Comparison of ENCODE assay signal across 8 cellular contexts in the genomic region with DNA sequence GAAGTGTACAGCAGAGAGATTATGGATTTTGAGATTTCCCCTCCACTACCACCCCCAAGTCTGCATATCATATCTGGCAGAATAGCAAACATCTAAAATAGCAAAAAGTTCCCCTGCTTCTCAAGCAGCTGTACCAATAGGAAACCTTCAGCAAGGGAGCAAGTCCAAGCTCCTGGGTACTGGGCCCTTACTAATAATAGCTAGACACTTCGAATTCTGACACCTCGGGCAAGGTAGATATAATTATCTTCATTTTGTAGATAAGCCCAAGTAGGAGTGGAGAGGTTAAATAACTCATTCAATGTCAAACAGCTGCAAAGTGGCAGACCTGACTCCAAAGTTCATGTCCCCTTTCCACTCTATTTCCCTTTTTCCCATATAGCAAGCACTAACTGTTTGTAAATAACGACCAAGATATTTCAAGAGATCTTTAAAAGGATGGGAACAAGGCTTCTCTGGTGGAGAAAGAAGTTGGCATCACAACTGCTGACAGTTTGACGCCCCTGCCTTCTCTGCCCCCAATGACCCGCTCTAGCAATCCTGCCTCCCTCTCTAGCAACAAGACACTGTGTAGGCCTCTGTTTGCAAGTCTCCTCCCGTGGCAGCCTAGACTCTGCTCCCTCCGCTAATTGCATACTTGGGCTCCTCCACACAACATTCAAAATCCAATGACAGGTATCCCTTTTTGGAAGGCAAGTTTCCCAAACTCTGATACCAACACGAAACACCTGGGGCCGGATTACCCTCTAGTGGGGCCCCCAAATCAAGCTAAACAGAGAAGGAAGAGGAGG. TPM values are rescaled to one million over a fixed set of nuclear protein-coding genes. Genes with fewer than 3 reads are reported as not detected.
A peak's percentile ranks its signal among the peaks of the same experiment; 100 is the strongest.
DNase-seq lines count a peak whose midpoint lies in the region; ATAC-seq and TF ChIP-seq lines count a peak whose summit lies in the region.

No MANE protein-coding gene starts in this region.

- H3K9me3 ChIP-seq in smooth muscle cell (replicated peaks; ENCODE audit: low read depth), result no peaks in the 10 kb centered on the region

- DNase-seq in activated CD4-positive, CD25-positive, alpha-beta regulatory T cell (lab: John Stamatoyannopoulos, UW), result no peak
- DNase-seq in HuH-7 (ENCODE audit: low spot score), result peak; percentile 26
- no peak for DNase-seq in activated T-helper 2 cell treated with anti-CD3 and anti-CD28 coated beads, Interferon-gamma antibody, Interleukin-2, Interleukin-4, amounts not matched to agents 10 μg/mL and 5 μg/mL and 100 μg/mL, durations not matched to agents 14 hours and 24 hours and 36 hours (ENCODE audit: low spot score)
- DNase-seq in hepatic stellate cell (ENCODE audit: low spot score), result peak; percentile 14
- DNase-seq in smooth muscle cell (lab: John Stamatoyannopoulos, UW; ENCODE audit: unreplicated experiment), result no peak
- DNase-seq in A172 (ENCODE audit: low spot score), result no peak
- DNase-seq in GM10248 (ENCODE audit: extremely low spot score), result no peak

- H3K4me3 Mint-ChIP-seq in activated T-helper 2 cell treated with anti-CD3 and anti-CD28 coated beads, Interferon-gamma antibody, Interleukin-2, Interleukin-4, amounts not matched to agents 10 μg/mL and 5 μg/mL and 100 μg/mL, durations not matched to agents 14 hours and 24 hours and 36 hours (ENCODE audit: low read depth), result peak overlapping the region; percentile 99

- POLR2A ChIA-PET in GM10248 (lab: Yijun Ruan, JAX), result no interaction called here

- peaks cover 45% of the 10 kb centered on the region for H3K4me1 Mint-ChIP-seq in activated T-helper 2 cell treated with anti-CD3 and anti-CD28 coated beads, Interferon-gamma antibody, Interleukin-2, Interleukin-4, amounts not matched to agents 10 μg/mL and 5 μg/mL and 100 μg/mL, durations not matched to agents 14 hours and 24 hours and 36 hours (ENCODE audit: low read depth)

- WGBS in smooth muscle cell (ENCODE audit: low lambda C conversion rate), result 34% methylated on average over 9 of the region's 9 CpGs

- peaks cover 47% of the 10 kb centered on the region for H4K20me1 ChIP-seq in smooth muscle cell (ENCODE audit: low read depth)

- intact Hi-C loops in activated T-helper 2 cell treated with anti-CD3 and anti-CD28 coated beads, Interferon-gamma antibody, Interleukin-2, Interleukin-4, amounts not matched to agents 10 μg/mL and 5 μg/mL and 100 μg/mL, durations not matched to agents 14 hours and 24 hours and 36 hours (cut with micrococcal nuclease), result loop anchor here (5.0 kb wide), 1 partner anchor 121 kb away; no protein-coding TSS in a partner anchor

- no peak for TF ChIP-seq CTCF in smooth muscle cell (IDR thresholded peaks at IDR 0.05; ENCODE audit: borderline replicate concordance, insufficient read depth, poor library complexity, severe bottlenecking)
- no peak for TF ChIP-seq CTCF in GM10248 (IDR thresholded peaks at IDR 0.05; ENCODE audit: control extremely low read depth, extremely low read depth, low read depth, missing control alignments)

- H3K9me3 Mint-ChIP-seq in activated T-helper 2 cell treated with anti-CD3 and anti-CD28 coated beads, Interferon-gamma antibody, Interleukin-2, Interleukin-4, amounts not matched to agents 10 μg/mL and 5 μg/mL and 100 μg/mL, durations not matched to agents 14 hours and 24 hours and 36 hours, result peaks cover 10% of the 10 kb centered on the region

- H3K27me3 Mint-ChIP-seq in activated T-helper 2 cell treated with anti-CD3 and anti-CD28 coated beads, Interferon-gamma antibody, Interleukin-2, Interleukin-4, amounts not matched to agents 10 μg/mL and 5 μg/mL and 100 μg/mL, durations not matched to agents 14 hours and 24 hours and 36 hours (ENCODE audit: low read depth), result peaks cover 11% of the 10 kb centered on the region

- H3K4me2 ChIP-seq in smooth muscle cell, result peak overlapping the region; percentile 87

- H3K79me2 ChIP-seq in smooth muscle cell (ENCODE audit: low read depth), result peaks cover 59% of the 10 kb centered on the region

- peaks cover 2% of the 10 kb centered on the region for H3K4me1 ChIP-seq in smooth muscle cell (ENCODE audit: low read depth)

- no peaks in the 10 kb centered on the region for H3K36me3 ChIP-seq in smooth muscle cell (ENCODE audit: low read depth)

- peak overlapping the region; percentile 99 for H2AFZ ChIP-seq in smooth muscle cell (ENCODE audit: low read depth)

- peak; percentile 9 to 15 for ATAC-seq in activated CD4-positive, CD25-positive, alpha-beta regulatory T cell treated with anti-CD3 and anti-CD28 coated beads, Interleukin-2, amount 50 U/mL, for 24 hours

- peaks cover 6% of the 10 kb centered on the region for H3F3A ChIP-seq in smooth muscle cell (ENCODE audit: low read depth)

- peak overlapping the region; percentile 94 for H3K4me3 ChIP-seq in smooth muscle cell

- peak overlapping the region; percentile 98 for H3K9ac ChIP-seq in smooth muscle cell (ENCODE audit: low read depth)

- H3K27me3 ChIP-seq in smooth muscle cell (ENCODE audit: low read depth), result peaks cover 5% of the 10 kb centered on the region

- CTCF ChIA-PET in GM10248 (lab: Yijun Ruan, JAX), result interaction anchor here (0.8 to 3.2 kb wide), 7 partner anchors 9 to 335 kb away, joined by 3 to 13 read pairs (median 3); partner anchors contain the start of gene PYGO2

- peak overlapping the region; percentile 96 for H3K27ac ChIP-seq in smooth muscle cell (ENCODE audit: low read depth)

- peak overlapping the region; percentile 98 for H3K27ac Mint-ChIP-seq in activated T-helper 2 cell treated with anti-CD3 and anti-CD28 coated beads, Interferon-gamma antibody, Interleukin-2, Interleukin-4, amounts not matched to agents 10 μg/mL and 5 μg/mL and 100 μg/mL, durations not matched to agents 14 hours and 24 hours and 36 hours

- peaks cover 50% of the 10 kb centered on the region for H3K36me3 Mint-ChIP-seq in activated T-helper 2 cell treated with anti-CD3 and anti-CD28 coated beads, Interferon-gamma antibody, Interleukin-2, Interleukin-4, amounts not matched to agents 10 μg/mL and 5 μg/mL and 100 μg/mL, durations not matched to agents 14 hours and 24 hours and 36 hours (ENCODE audit: low read depth)

RNA-seq across cellular contexts. Expression of gene ADAR, which starts 18.7 kb away (rescaled TPM):
- 267 and 282 TPM in 2 replicates for total RNA-seq in activated T-helper 2 cell treated with anti-CD3 and anti-CD28 coated beads, Interferon-gamma antibody, Interleukin-2, Interleukin-4, amounts not matched to agents 10 μg/mL and 5 μg/mL and 100 μg/mL, durations not matched to agents 14 hours and 24 hours and 36 hours
- total RNA-seq in smooth muscle cell, result 80.6 and 87.5 TPM in 2 replicates
- 39.1 and 44.6 TPM in 2 replicates for polyA plus RNA-seq in smooth muscle cell
- 110 and 119 TPM in 2 replicates for total RNA-seq in A172 (2014; rRNA removed; shearing (Covaris generic))

RNA-seq across cellular contexts. Expression of gene CHRNB2, which starts 59.1 kb away (rescaled TPM):
- not detected in 2 replicates for total RNA-seq in activated T-helper 2 cell treated with anti-CD3 and anti-CD28 coated beads, Interferon-gamma antibody, Interleukin-2, Interleukin-4, amounts not matched to agents 10 μg/mL and 5 μg/mL and 100 μg/mL, durations not matched to agents 14 hours and 24 hours and 36 hours
- 1.8 TPM in 1 of 2 replicates, not detected in the other for total RNA-seq in smooth muscle cell
- polyA plus RNA-seq in smooth muscle cell, result not detected in 2 replicates
- not detected in 2 replicates for total RNA-seq in A172 (2014; rRNA removed; shearing (Covaris generic))

Comparison
In these comparisons a context has a peak if more than half of its experiments do, and no peak if none do; other contexts are left out.
1. DNase-seq: peak in HuH-7 (single experiment) and hepatic stellate cell (single experiment); none in activated CD4-positive, CD25-positive, alpha-beta regulatory T cell (0 of 4), activated T-helper 2 cell treated with anti-CD3 and anti-CD28 coated beads, Interferon-gamma antibody, Interleukin-2, Interleukin-4, amounts not matched to agents 10 μg/mL and 5 μg/mL and 100 μg/mL, durations not matched to agents 14 hours and 24 hours and 36 hours (single experiment), smooth muscle cell (single experiment), A172 (single experiment) and GM10248 (single experiment).